In the genomic region with DNA sequence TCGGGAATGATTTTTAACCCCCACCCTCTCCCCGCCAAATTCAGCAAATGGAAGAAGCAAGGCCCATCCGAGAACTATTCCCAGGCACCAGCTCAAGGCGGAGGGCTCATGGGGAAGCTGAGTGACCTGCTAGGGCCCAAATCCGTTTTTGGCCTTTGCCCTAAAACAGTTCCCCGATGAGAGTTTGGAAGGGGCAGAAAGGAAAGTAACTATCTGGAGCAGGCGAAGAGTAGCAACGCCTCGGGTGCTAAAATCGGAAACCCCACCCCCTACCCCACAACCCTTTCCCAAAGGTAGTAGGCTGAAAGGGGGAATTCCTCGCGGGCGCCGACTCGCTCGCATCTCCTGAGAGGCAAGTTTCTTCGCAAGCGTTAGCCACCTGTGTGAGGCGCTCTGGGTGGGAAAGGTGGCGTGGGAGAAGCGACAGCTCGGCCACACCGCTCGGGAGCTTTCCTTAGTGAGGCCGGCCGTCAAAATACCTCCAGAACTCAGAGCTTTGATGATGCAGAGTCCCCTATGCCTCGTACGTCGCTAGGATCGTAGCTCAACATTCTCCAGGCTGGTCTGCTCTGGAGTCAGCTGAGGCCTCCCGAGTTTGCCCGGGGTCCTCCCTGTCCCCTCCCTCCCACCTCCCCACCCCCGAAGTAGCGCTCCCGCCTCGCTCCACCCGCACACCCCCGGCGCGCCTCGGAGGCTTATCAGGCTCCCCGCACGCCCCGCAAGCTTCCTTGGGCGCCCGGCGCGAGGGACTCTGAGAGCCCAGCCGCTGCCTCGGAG, we compare ENCODE assay signal across 8 cellular contexts. TPM values are rescaled to one million over a fixed set of nuclear protein-coding genes. Genes with fewer than 3 reads are reported as not detected.
DNase-seq lines count a peak whose midpoint lies in the region; ATAC-seq, FAIRE-seq and TF ChIP-seq lines count a peak whose summit lies in the region.

No MANE protein-coding gene starts in this region.

- TF ChIP-seq POLR2A in breast epithelium (IDR thresholded peaks at IDR 0.05): no peak

- no peaks in the 10 kb centered on the region for H3K36me3 ChIP-seq in breast epithelium
- no peaks in the 10 kb centered on the region for H3K36me3 ChIP-seq in small intestine (ENCODE audit: control insufficient read depth in 2 of 2, insufficient read depth in 2 of 2, low read length in 2 of 2)

- DNase-seq in AG20443 (ENCODE audit: low spot score) (peak; percentile 53), breast epithelium (ENCODE audit: low spot score in 2 of 2) (peak in 1 of 2 donors; percentile 48), inferior parietal cortex (ENCODE audit: extremely low spot score) (peak; percentile 12), small intestine (no peak), DMS153 (lab: John Stamatoyannopoulos, UW) (no peak)

- no peak for FAIRE-seq in small intestine (lab: Jason Lieb, UNC)

- intact Hi-C loops in breast epithelium (cut with DNase I; ENCODE audit: low total_unique reads): no loop called here

- whole genome bisulfite sequencing in small intestine, 3 donors: 5 to 7% (median 5%) methylated on average over 49 to 50 of the region's 50 CpGs

- ATAC-seq in HG02642 (IDR thresholded peaks at IDR 0.05; ENCODE audit: poor library complexity, unreplicated experiment) (peak; percentile 39), GM21528 (IDR thresholded peaks at IDR 0.05; ENCODE audit: low FRiP score, unreplicated experiment) (no peak), GM19455 (IDR thresholded peaks at IDR 0.05; ENCODE audit: unreplicated experiment) (no peak)

- H3K27me3 ChIP-seq in breast epithelium: no peaks in the 10 kb centered on the region
- peaks cover 0 to 5% of the 10 kb centered on the region in 2 donors for H3K27me3 ChIP-seq in small intestine (ENCODE audit: control insufficient read depth in 2 of 2, insufficient read depth in 2 of 2, low read length in 2 of 2)

- H3K4me3 ChIP-seq in breast epithelium (peak overlapping the region; percentile 69 to 77 (median 69)), small intestine (ENCODE audit: low read depth in 1 of 2, low read length in 2 of 2) (peak overlapping the region; percentile 38 to 53)

- peak overlapping the region; percentile 90 for H3K27ac ChIP-seq in breast epithelium
- peak overlapping the region in 1 of 2 donors; percentile 84 for H3K27ac ChIP-seq in small intestine (ENCODE audit: low read depth in 1 of 2, low read length in 1 of 2)

- H3K4me1 ChIP-seq in breast epithelium: no peaks in the 10 kb centered on the region
- H3K4me1 ChIP-seq in small intestine (ENCODE audit: control insufficient read depth in 2 of 2, insufficient read depth in 1 of 2, low read depth in 1 of 2, low read length in 1 of 2): no peaks in the 10 kb centered on the region

- H3K9me3 ChIP-seq in breast epithelium: no peaks in the 10 kb centered on the region
- H3K9me3 ChIP-seq in small intestine (ENCODE audit: control insufficient read depth, low read depth): no peaks in the 10 kb centered on the region

- no peak for TF ChIP-seq CTCF in breast epithelium (IDR thresholded peaks at IDR 0.05)

RNA-seq across cellular contexts. Expression of a gene that starts 0.6 kb away (rescaled TPM):
- total RNA-seq in breast epithelium: 10 to 100 TPM; 10.9 to 36.9 (median 19.7) TPM
- polyA plus RNA-seq in small intestine: 1 to 10 TPM in 1 of 3 donors, under 1 TPM in 2; 0.45 to 1.9 (median 0.81) TPM

Comparison
In these comparisons a context has a peak if more than half of its experiments do, and no peak if none do; other contexts are left out.
1. DNase-seq: peak in AG20443 (single experiment) and inferior parietal cortex (single experiment); none in small intestine (single experiment) and DMS153 (single experiment).